8 cellular contexts compared by ENCODE assay signal in genomic region chr1:119711804-119712341, GRCh38. TPM values are rescaled to one million over a fixed set of nuclear protein-coding genes. Genes with fewer than 3 reads are reported as not detected.
A peak's percentile ranks its signal among the peaks of the same experiment; 100 is the strongest.
DNase-seq lines count a peak whose midpoint lies in the region; ATAC-seq and TF ChIP-seq lines count a peak whose summit lies in the region.

TSS of gene PHGDH (plus strand) at chr1:119711934. CDS start at chr1:119712023, 89 bp downstream.

- H3K27me3 ChIP-seq in BE2C, result no peaks in the 10 kb centered on the region
- no peaks in the 10 kb centered on the region for H3K27me3 ChIP-seq in foreskin keratinocyte
- H3K27me3 ChIP-seq in neuron (ENCODE audit: insufficient read depth, low read length), result no peaks in the 10 kb centered on the region
- no peaks in the 10 kb centered on the region for H3K27me3 ChIP-seq in thoracic aorta (replicated peaks; ENCODE audit: insufficient read depth)

- H3K9me3 ChIP-seq in BE2C (no peaks in the 10 kb centered on the region), neuron (ENCODE audit: low read length) (no peaks in the 10 kb centered on the region), thoracic aorta (no peaks in the 10 kb centered on the region)

- TF ChIP-seq CTCF in BE2C (IDR thresholded peaks at IDR 0.05; ENCODE audit: low read depth, low read length), result 0 out of 2 replicates have a peak, but pooled peaks have one; percentile 1
- TF ChIP-seq CTCF in foreskin keratinocyte (conservative IDR thresholded peaks at IDR 0.05), result no peak
- TF ChIP-seq CTCF in thoracic aorta (IDR thresholded peaks at IDR 0.05), result no peak

- H3K27ac Mint-ChIP-seq in activated T-helper 2 cell treated with anti-CD3 and anti-CD28 coated beads, Interferon-gamma antibody, Interleukin-2, Interleukin-4, amounts not matched to agents 10 μg/mL and 5 μg/mL and 100 μg/mL, durations not matched to agents 14 hours and 24 hours and 36 hours, result peak within 1 kb of the TSS; percentile 77

- DNase-seq in BE2C, result peak; percentile 84
- DNase-seq in HS-27A (ENCODE audit: low read depth), result peak; percentile 78
- DNase-seq in NOMO-1 (lab: John Stamatoyannopoulos, UW; ENCODE audit: unreplicated experiment in 2 of 2), result peak; percentile 65 to 66
- peak; percentile 61 for DNase-seq in activated T-helper 2 cell treated with anti-CD3 and anti-CD28 coated beads, Interferon-gamma antibody, Interleukin-2, Interleukin-4, amounts not matched to agents 10 μg/mL and 5 μg/mL and 100 μg/mL, durations not matched to agents 14 hours and 24 hours and 36 hours (ENCODE audit: low spot score)
- DNase-seq in foreskin keratinocyte, result peak; percentile 69 to 86
- peak; percentile 13 for DNase-seq in thoracic aorta (ENCODE audit: low spot score)

- H3K4me3 ChIP-seq in BE2C (ENCODE audit: low read depth, low read length), result peak within 1 kb of the TSS; percentile 87
- H3K4me3 ChIP-seq in neuron (ENCODE audit: low read length), result peak within 1 kb of the TSS; percentile 77
- H3K4me3 ChIP-seq in thoracic aorta, result peak within 1 kb of the TSS; percentile 74

- intact Hi-C loops in activated T-helper 2 cell treated with anti-CD3 and anti-CD28 coated beads, Interferon-gamma antibody, Interleukin-2, Interleukin-4, amounts not matched to agents 10 μg/mL and 5 μg/mL and 100 μg/mL, durations not matched to agents 14 hours and 24 hours and 36 hours (cut with micrococcal nuclease), result loop anchor here (5.0 kb wide), 1 partner anchor 65 kb away; the partner anchor contains the start of gene ZNF697

- peak within 1 kb of the TSS; percentile 91 for H3K4me3 Mint-ChIP-seq in activated T-helper 2 cell treated with anti-CD3 and anti-CD28 coated beads, Interferon-gamma antibody, Interleukin-2, Interleukin-4, amounts not matched to agents 10 μg/mL and 5 μg/mL and 100 μg/mL, durations not matched to agents 14 hours and 24 hours and 36 hours (ENCODE audit: low read depth)

- H3K4me1 Mint-ChIP-seq in activated T-helper 2 cell treated with anti-CD3 and anti-CD28 coated beads, Interferon-gamma antibody, Interleukin-2, Interleukin-4, amounts not matched to agents 10 μg/mL and 5 μg/mL and 100 μg/mL, durations not matched to agents 14 hours and 24 hours and 36 hours (ENCODE audit: low read depth), result peaks cover 38% of the 10 kb centered on the region

- H3K36me3 ChIP-seq in BE2C, result peaks cover 9% of the 10 kb centered on the region
- H3K36me3 ChIP-seq in neuron (ENCODE audit: insufficient read depth, low read length), result no peaks in the 10 kb centered on the region
- no peaks in the 10 kb centered on the region for H3K36me3 ChIP-seq in thoracic aorta

- H3K9me3 Mint-ChIP-seq in activated T-helper 2 cell treated with anti-CD3 and anti-CD28 coated beads, Interferon-gamma antibody, Interleukin-2, Interleukin-4, amounts not matched to agents 10 μg/mL and 5 μg/mL and 100 μg/mL, durations not matched to agents 14 hours and 24 hours and 36 hours, result no peaks in the 10 kb centered on the region

- peaks cover 9% of the 10 kb centered on the region for H3K4me1 ChIP-seq in BE2C
- peaks cover 24% of the 10 kb centered on the region for H3K4me1 ChIP-seq in foreskin keratinocyte
- peaks cover 21% of the 10 kb centered on the region for H3K4me1 ChIP-seq in neuron (ENCODE audit: insufficient read depth, low read length)
- peaks cover 9 to 40% of the 10 kb centered on the region in 2 donors for H3K4me1 ChIP-seq in thoracic aorta (ENCODE audit: control insufficient read depth in 1 of 2, low read depth in 2 of 2)

- peak within 1 kb of the TSS; percentile 77 for H2AFZ ChIP-seq in neuron (ENCODE audit: low read depth, low read length)

- peak within 1 kb of the TSS; percentile 92 for H3K27ac ChIP-seq in foreskin keratinocyte
- H3K27ac ChIP-seq in thoracic aorta, result peak within 1 kb of the TSS; percentile 80 to 85

- peaks cover 25% of the 10 kb centered on the region for H3K27me3 Mint-ChIP-seq in activated T-helper 2 cell treated with anti-CD3 and anti-CD28 coated beads, Interferon-gamma antibody, Interleukin-2, Interleukin-4, amounts not matched to agents 10 μg/mL and 5 μg/mL and 100 μg/mL, durations not matched to agents 14 hours and 24 hours and 36 hours (ENCODE audit: low read depth)

- H3K36me3 Mint-ChIP-seq in activated T-helper 2 cell treated with anti-CD3 and anti-CD28 coated beads, Interferon-gamma antibody, Interleukin-2, Interleukin-4, amounts not matched to agents 10 μg/mL and 5 μg/mL and 100 μg/mL, durations not matched to agents 14 hours and 24 hours and 36 hours (ENCODE audit: low read depth), result peaks cover 19% of the 10 kb centered on the region

- peak; percentile 78 for ATAC-seq in GM19043 (IDR thresholded peaks at IDR 0.05; ENCODE audit: low read depth, unreplicated experiment)
- ATAC-seq in foreskin keratinocyte, result peak; percentile 79
- no peak for ATAC-seq in thoracic aorta (ENCODE audit: insufficient number of reproducible peaks, low FRiP score, low read depth)

RNA-seq across cellular contexts. Expression of gene PHGDH, which starts in this region (rescaled TPM):
- polyA plus RNA-seq in BE2C (2012; ENCODE audit: insufficient read depth, insufficient read length, low read depth), result 436 TPM
- 58.7 and 61.6 TPM in 2 replicates for total RNA-seq in activated T-helper 2 cell treated with anti-CD3 and anti-CD28 coated beads, Interferon-gamma antibody, Interleukin-2, Interleukin-4, amounts not matched to agents 10 μg/mL and 5 μg/mL and 100 μg/mL, durations not matched to agents 14 hours and 24 hours and 36 hours
- total RNA-seq in foreskin keratinocyte, result 104 and 195 TPM in 2 replicates
- 121 and 247 TPM in 2 replicates for polyA plus RNA-seq in foreskin keratinocyte
- 10 to 100 TPM; 25.7 to 44.9 TPM for total RNA-seq in thoracic aorta

Comparison
In these comparisons a context has a peak if more than half of its experiments do, and no peak if none do; other contexts are left out.
1. DNase-seq: peak in every context shown above with its lines; median percentile 84 in BE2C; 78 in HS-27A; 78 in foreskin keratinocyte; 66 in NOMO-1; 61 in activated T-helper 2 cell treated with anti-CD3 and anti-CD28 coated beads, Interferon-gamma antibody, Interleukin-2, Interleukin-4, amounts not matched to agents 10 μg/mL and 5 μg/mL and 100 μg/mL, durations not matched to agents 14 hours and 24 hours and 36 hours; 13 in thoracic aorta.